In genomic region chr1:119219711-119220110, GRCh38 we compare ENCODE assay signal across 27 cellular contexts.
"Had no signal": no experiment of that assay in that cellular context is flagged by ENCODE, and none has a peak within 500 bp of the region (broad histone marks: within the 10 kb centered on the region; RNA-seq: fewer than 3 reads in every experiment).

No MANE protein-coding gene starts in this region.

- H3K9me3 ChIP-seq: ascending aorta, body of pancreas, SJCRH30, SK-N-SH had no signal

- H3K4me3 ChIP-seq: ascending aorta, body of pancreas, SJCRH30 had no signal

- H3K4me1 ChIP-seq: ascending aorta, body of pancreas, SJCRH30 had no signal

- DNase-seq: activated CD4-positive, alpha-beta memory T cell treated with anti-CD3 and anti-CD28 coated beads for 36 hours; activated CD4-positive, alpha-beta T cell treated with anti-CD3 and anti-CD28 coated beads, Interleukin-2, amount 10 ng/mL, durations not matched to agents 7 days and 5 days; activated CD4-positive, CD25-positive, alpha-beta regulatory T cell; activated CD8-positive, alpha-beta memory T cell treated with anti-CD3 and anti-CD28 coated beads for 24 hours; activated effector memory CD4-positive, alpha-beta T cell treated with anti-CD3 and anti-CD28 coated beads, Interleukin-2, amount 50 U/mL, for 16 hours; activated naive CD4-positive, alpha-beta T cell treated with Interleukin-2 at 50 U/mL for 16 hours; activated naive CD8-positive, alpha-beta T cell treated with anti-CD3 and anti-CD28 coated beads, Interleukin-2, amount 50 U/mL, for 24 hours; activated T-cell treated with anti-CD3 and anti-CD28 coated beads, Interleukin-2, amount 50 U/mL, for 4 hours; amniotic stem cell; body of pancreas; cortex of kidney; KBM-7; NCI-H1048; NCI-H1930; NCI-H2107; NCI-H2171 treated with DMSO at 0.1 percent for 48 hours; NCI-H226; NCI-H510A; NCI-H526 treated with DMSO at 0.1 percent for 48 hours; NCI-H82; SJCRH30; SK-N-SH; T-cell; T-helper 2 cell; T1000 had no signal

- H3K36me3 ChIP-seq: ascending aorta, SJCRH30 had no signal

- H3K27me3 ChIP-seq: ascending aorta, body of pancreas, SJCRH30 had no signal

- H3K27ac ChIP-seq: ascending aorta, body of pancreas, SJCRH30, VCaP had no signal
